ENCODE assay signal across 1 cellular context in genomic region chr16:69393898-69394849, GRCh38.
TF ChIP-seq lines count a peak whose summit lies in the region.

No MANE protein-coding gene starts in this region.

TF ChIP-seq in HCT116, 20 proteins besides CTCF, POLR2A, EP300 and RAD21 (continued from another document):
- TF ChIP-seq ZBTB33 (IDR thresholded peaks at IDR 0.05; ENCODE audit: extremely low read depth, insufficient replicate concordance, low read length) (no peak), SP1 (IDR thresholded peaks at IDR 0.05; ENCODE audit: low read depth) (no peak), TCF7L2 (IDR thresholded peaks at IDR 0.05; ENCODE audit: borderline replicate concordance, extremely low read depth, insufficient read depth, insufficient read length) (no peak), ELF1 (IDR thresholded peaks at IDR 0.05; ENCODE audit: borderline replicate concordance, low read depth) (no peak), SRF (IDR thresholded peaks at IDR 0.05; ENCODE audit: low read depth) (no peak), FOSL1 (IDR thresholded peaks at IDR 0.05; ENCODE audit: low read depth) (no peak)
